In the genomic region with DNA sequence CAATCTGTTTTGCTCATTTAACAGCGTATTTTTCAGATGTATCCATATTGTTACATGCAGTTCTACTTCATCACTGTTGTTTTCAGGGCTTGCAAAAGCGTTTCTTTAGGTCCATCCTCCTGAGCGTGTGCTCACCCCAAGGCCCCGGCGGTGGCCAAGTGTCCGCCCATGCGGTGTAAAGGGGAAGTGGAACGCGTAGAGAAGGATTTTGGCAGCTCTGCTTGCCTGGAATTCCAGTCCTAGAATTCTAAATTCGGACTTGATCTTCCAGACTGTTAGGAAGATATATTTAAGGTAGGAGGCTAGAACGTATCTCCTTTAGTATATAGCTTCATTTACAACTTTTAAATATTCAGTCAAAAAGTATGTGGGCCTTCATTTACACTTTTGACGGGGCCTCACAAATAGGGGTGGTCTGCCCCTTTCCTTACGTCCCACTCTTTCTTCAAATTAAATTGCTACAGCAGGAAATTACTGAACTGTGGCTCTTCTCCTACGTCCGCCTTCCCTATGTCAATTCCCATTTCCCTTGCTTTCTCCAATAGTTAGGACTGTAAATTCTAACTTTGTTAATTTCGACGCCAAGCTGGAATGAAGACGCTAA, we compare ENCODE assay signal across 7 cellular contexts. TPM values are rescaled to one million over a fixed set of nuclear protein-coding genes. Genes with fewer than 3 reads are reported as not detected.
DNase-seq lines count a peak whose midpoint lies in the region; ATAC-seq and FAIRE-seq lines count a peak whose summit lies in the region.

No MANE protein-coding gene starts in this region.

- no peaks in the 10 kb centered on the region for H3K9me2 ChIP-seq in Karpas-422 (replicated peaks; ENCODE audit: insufficient read depth, low read length)

- peak overlapping the region; percentile 53 for H2AFZ ChIP-seq in Karpas-422 (ENCODE audit: low read length)

- H3K9me3 Mint-ChIP-seq in activated naive CD4-positive, alpha-beta T cell treated with anti-CD3 and anti-CD28 coated beads, Interleukin-2, amount 50 U/mL, for 72 hours, result no peaks in the 10 kb centered on the region

- H4K20me1 ChIP-seq in Karpas-422 (ENCODE audit: insufficient read depth, low read depth, low read length), result peaks cover 4% of the 10 kb centered on the region; the same call in 1 of the 2 replicates

- peak overlapping the region; percentile 92 for H3K4me3 ChIP-seq in Karpas-422 (ENCODE audit: low read length)

- peaks cover 16% of the 10 kb centered on the region for H3K4me1 ChIP-seq in Karpas-422 (ENCODE audit: low read length)

- no peaks in the 10 kb centered on the region for H3K36me3 ChIP-seq in Karpas-422 (ENCODE audit: insufficient read depth, low read length)

- FAIRE-seq in HTR-8/SVneo (lab: Jason Lieb, UNC), result no peak

- peak overlapping the region; percentile 71 for H3K4me2 ChIP-seq in Karpas-422 (ENCODE audit: low read depth, low read length, poor library complexity, severe bottlenecking)

- peak overlapping the region; percentile 55 for H3K9ac ChIP-seq in Karpas-422 (ENCODE audit: low read length)

- no peak for ATAC-seq in activated naive CD4-positive, alpha-beta T cell treated with anti-CD3 and anti-CD28 coated beads, Interleukin-2, amount 50 U/mL, for 72 hours
- peak; percentile 55 to 69 for ATAC-seq in left cardiac atrium
- ATAC-seq in HG03442 (IDR thresholded peaks at IDR 0.05; ENCODE audit: unreplicated experiment), result no peak

- H3K79me2 ChIP-seq in Karpas-422 (ENCODE audit: low read length), result peaks cover 31% of the 10 kb centered on the region

- H3K9me3 ChIP-seq in Karpas-422 (ENCODE audit: low read length), result no peaks in the 10 kb centered on the region

- intact Hi-C loops in left cardiac atrium (cut with DNase I), result no loop called here

- peak overlapping the region; percentile 92 to 97 for H3K27ac Mint-ChIP-seq in activated naive CD4-positive, alpha-beta T cell treated with anti-CD3 and anti-CD28 coated beads, Interleukin-2, amount 50 U/mL, for 72 hours

- H3K27ac ChIP-seq in Karpas-422 (ENCODE audit: low read length), result no peak overlapping the region

- DNase-seq in Daoy (ENCODE audit: low read depth) (peak; percentile 58), Karpas-422 (no peak), left cardiac atrium (peak; percentile 63), pons (ENCODE audit: low spot score) (peak; percentile 51), HTR-8/SVneo (ENCODE audit: insufficient read length, low spot score) (no peak)
- DNase-seq in activated naive CD4-positive, alpha-beta T cell treated with anti-CD3 and anti-CD28 coated beads, Interleukin-2, amount 50 U/mL, for 72 hours (ENCODE audit: low spot score in 2 of 2), result no peak

- no peaks in the 10 kb centered on the region for H3K27me3 ChIP-seq in Karpas-422 (ENCODE audit: low read length)

- peaks cover 16 to 17% of the 10 kb centered on the region in 2 donors for H3K36me3 Mint-ChIP-seq in activated naive CD4-positive, alpha-beta T cell treated with anti-CD3 and anti-CD28 coated beads, Interleukin-2, amount 50 U/mL, for 72 hours

RNA-seq across cellular contexts. Expression of gene TBC1D23, which starts 0.6 kb away (rescaled TPM):
- 47.0 and 84.0 TPM in 2 replicates for total RNA-seq in Daoy (2014; rRNA removed; shearing (Covaris generic))
- 8.3 and 20.6 TPM in 2 replicates for total RNA-seq in Karpas-422 (2014; rRNA removed; shearing (Covaris generic); ENCODE audit: low replicate concordance)
- 10 to 100 TPM; 16.9 to 21.6 TPM for total RNA-seq in activated naive CD4-positive, alpha-beta T cell treated with anti-CD3 and anti-CD28 coated beads, Interleukin-2, amount 50 U/mL, for 72 hours
- total RNA-seq in left cardiac atrium, result 10 to 100 TPM; 30.6 to 32.5 TPM

Comparison
In these comparisons a context has a peak if more than half of its experiments do, and no peak if none do; other contexts are left out.
1. DNase-seq: peak in Daoy (single experiment), left cardiac atrium (single experiment) and pons (single experiment); none in Karpas-422 (single experiment), activated naive CD4-positive, alpha-beta T cell treated with anti-CD3 and anti-CD28 coated beads, Interleukin-2, amount 50 U/mL, for 72 hours (0 of 2) and HTR-8/SVneo (single experiment).
2. ATAC-seq: peak in left cardiac atrium (2 of 2); none in activated naive CD4-positive, alpha-beta T cell treated with anti-CD3 and anti-CD28 coated beads, Interleukin-2, amount 50 U/mL, for 72 hours (0 of 2) and HG03442 (single experiment).